8 cellular contexts compared by ENCODE assay signal in genomic region chr11:57668467-57668890, GRCh38. TPM values are rescaled to one million over a fixed set of nuclear protein-coding genes. Genes with fewer than 3 reads are reported as not detected.
A peak's percentile ranks its signal among the peaks of the same experiment; 100 is the strongest.
DNase-seq lines count a peak whose midpoint lies in the region; ATAC-seq and TF ChIP-seq lines count a peak whose summit lies in the region.

No MANE protein-coding gene starts in this region.

- DNase-seq in CD1c-positive myeloid dendritic cell (ENCODE audit: extremely low spot score) (peak; percentile 50), LNCaP clone FGC (ENCODE audit: low read depth) (no peak), immature natural killer cell (no peak), stomach (no peak), SHP77 treated with DMSO at 0.1 percent for 48 hours (lab: John Stamatoyannopoulos, UW) (no peak)

- peak overlapping the region; percentile 89 to 94 (median 92) for H3K4me3 Mint-ChIP-seq in immature natural killer cell

- H3K27me3 ChIP-seq in stomach = no peaks in the 10 kb centered on the region

- peaks cover 17 to 51% (median 36%) of the 10 kb centered on the region in 4 donors for H3K4me1 ChIP-seq in stomach

- peaks cover 15 to 21% (median 18%) of the 10 kb centered on the region in 4 donors for H3K36me3 ChIP-seq in stomach

- TF ChIP-seq EP300 in stomach (IDR thresholded peaks at IDR 0.05) = no peak

- no peaks in the 10 kb centered on the region for H3K9me3 ChIP-seq in stomach

- H3K4me3 ChIP-seq in LNCaP clone FGC (ENCODE audit: low read depth, low read length) (peak overlapping the region; percentile 86), stomach (peak overlapping the region; percentile 67 to 97 (median 80))

- TF ChIP-seq CTCF in LNCaP clone FGC (IDR thresholded peaks at IDR 0.05; ENCODE audit: control insufficient read depth, extremely low read depth, insufficient read depth) (no peak), stomach (IDR thresholded peaks at IDR 0.05) (no peak)

- H3K4me1 Mint-ChIP-seq in immature natural killer cell = peaks cover 43 to 58% of the 10 kb centered on the region in 2 donors

- intact Hi-C loops in stomach (cut with DNase I; ENCODE audit: low total_unique reads) = no loop called here

- peaks cover 18 to 32% (median 25%) of the 10 kb centered on the region in 3 donors for H3K27me3 Mint-ChIP-seq in immature natural killer cell (ENCODE audit: low read depth in 3 of 3)

- peak overlapping the region; percentile 97 to 100 (median 100) for H3K27ac Mint-ChIP-seq in immature natural killer cell

- peaks cover 0 to 9% (median 6%) of the 10 kb centered on the region in 3 donors for H3K36me3 Mint-ChIP-seq in immature natural killer cell

- H3K27ac ChIP-seq in adipose tissue (ENCODE audit: low read depth, low read length) (peak overlapping the region; percentile 98), stomach (peak overlapping the region; percentile 86 to 99 (median 98))

- H3K9me3 Mint-ChIP-seq in immature natural killer cell = no peaks in the 10 kb centered on the region

- ATAC-seq in GM19452 (IDR thresholded peaks at IDR 0.05; ENCODE audit: unreplicated experiment) (peak; percentile 16), HG02588 (IDR thresholded peaks at IDR 0.05; ENCODE audit: unreplicated experiment) (no peak)

- 0 to 1% (median 1%) methylated on average over 27 of the region's 27 CpGs for WGBS in adipose tissue, 3 donors
- WGBS in stomach, 5 donors = 0% methylated on average over 27 of the region's 27 CpGs

- TF ChIP-seq POLR2A in stomach (IDR thresholded peaks at IDR 0.05) = no peak

RNA-seq across cellular contexts. Expression of gene ZDHHC5, which starts 0.6 kb away (rescaled TPM):
- 10 to 100 TPM; 17.5 to 34.6 (median 18.0) TPM for polyA plus RNA-seq in adipose tissue
- polyA plus RNA-seq in immature natural killer cell = 10 to 100 TPM; 19.0 to 46.8 (median 24.3) TPM
- 10 to 100 TPM; 21.0 to 72.8 (median 39.8) TPM for total RNA-seq in stomach
- 10 to 100 TPM; 11.2 to 21.9 (median 14.3) TPM for polyA plus RNA-seq in stomach

RNA-seq across cellular contexts. Expression of gene CLP1, which starts 10.9 kb away (rescaled TPM):
- polyA plus RNA-seq in adipose tissue (10 to 100 TPM in 1 of 3 donors, 1 to 10 TPM in 2; 5.5 to 13.6 (median 6.1) TPM), immature natural killer cell (10 to 100 TPM; 18.4 to 36.7 (median 20.9) TPM), stomach (10 to 100 TPM in 1 of 3 donors, 1 to 10 TPM in 2; 7.1 to 14.7 (median 9.2) TPM)
- total RNA-seq in stomach = 10 to 100 TPM in 3 of 5 donors, 1 to 10 TPM in 1, not detected in 1; 2.7 to 14.0 (median 11.2) TPM

RNA-seq across cellular contexts. Expression of gene YPEL4, which starts 18.8 kb away (rescaled TPM):
- polyA plus RNA-seq in adipose tissue (1 to 10 TPM in 1 of 3 donors, under 1 TPM in 2; 0.17 to 3.5 (median 0.58) TPM), immature natural killer cell (under 1 TPM in 1 of 3 donors, not detected in 2; 0.09 TPM), stomach (1 to 10 TPM in 1 of 3 donors, under 1 TPM in 2; 0.62 to 3.2 (median 0.68) TPM)
- 1 to 10 TPM in 1 of 5 donors, under 1 TPM in 1, not detected in 3; 0.29 to 1.5 TPM for total RNA-seq in stomach

RNA-seq across cellular contexts. Expression of gene MED19, which starts 43.5 kb away (rescaled TPM):
- polyA plus RNA-seq in adipose tissue = 10 to 100 TPM in 2 of 3 donors, 1 to 10 TPM in 1; 7.7 to 11.8 (median 10.6) TPM
- 10 to 100 TPM; 12.6 to 19.7 (median 19.6) TPM for polyA plus RNA-seq in immature natural killer cell
- 10 to 100 TPM in 3 of 5 donors, 1 to 10 TPM in 1, not detected in 1; 4.4 to 31.7 (median 18.8) TPM for total RNA-seq in stomach
- polyA plus RNA-seq in stomach = 10 to 100 TPM; 14.2 to 23.2 (median 16.8) TPM

RNA-seq across cellular contexts. Expression of gene TMX2, which starts 43.9 kb away (rescaled TPM):
- polyA plus RNA-seq in adipose tissue (10 to 100 TPM; 43.1 to 82.9 (median 45.8) TPM), immature natural killer cell (100 to 1,000 TPM in 1 of 3 donors, 10 to 100 TPM in 2; 59.3 to 139 (median 72.1) TPM), stomach (10 to 100 TPM; 34.5 to 57.6 (median 35.2) TPM)
- 10 to 100 TPM; 20.1 to 72.3 (median 38.1) TPM for total RNA-seq in stomach
